14 cellular contexts compared by ENCODE assay signal in the genomic region with DNA sequence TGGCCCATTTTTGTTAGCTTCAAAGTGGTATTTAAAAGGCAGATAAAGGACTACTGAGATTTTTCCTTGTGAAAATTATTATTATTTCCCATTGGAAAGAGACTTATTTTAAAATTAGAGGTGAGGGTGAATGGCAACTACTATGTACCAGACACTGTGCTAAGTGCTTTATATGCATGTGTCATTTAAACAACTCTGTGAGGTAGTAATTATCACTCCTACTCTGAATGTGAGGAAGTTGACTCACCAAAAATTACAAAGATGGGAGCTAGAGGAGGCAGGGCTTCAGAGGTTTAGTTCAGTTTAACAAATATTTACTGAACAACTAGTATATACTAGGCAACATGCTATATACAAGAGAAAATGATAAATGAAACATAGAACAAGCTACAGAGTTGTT.
"Had no signal": no experiment of that assay in that cellular context is flagged by ENCODE, and none has a peak within 500 bp of the region (broad histone marks: within the 10 kb centered on the region; RNA-seq: fewer than 3 reads in every experiment).

No MANE protein-coding gene starts in this region.

- H3K36me3 Mint-ChIP-seq: activated CD4-positive, alpha-beta memory T cell treated with anti-CD3 and anti-CD28 coated beads for 36 hours; natural killer cell treated with Interleukin-12 subunit alpha and Interleukin-12 subunit beta and Interleukin-15 and Interleukin-18, amount 100 ng/mL, for 72 hours had no signal

- H3K27me3 ChIP-seq: cardiac muscle cell, transverse colon had no signal

- H3K36me3 ChIP-seq: cardiac muscle cell, esophagus squamous epithelium, transverse colon had no signal

- H3K4me1 ChIP-seq: esophagus squamous epithelium, transverse colon had no signal

- H3K4me3 ChIP-seq: cardiac muscle cell, esophagus squamous epithelium, SK-N-MC, transverse colon had no signal

- H3K4me3 Mint-ChIP-seq: activated CD4-positive, alpha-beta memory T cell treated with anti-CD3 and anti-CD28 coated beads for 36 hours; activated T-cell treated with anti-CD3 and anti-CD28 coated beads, Interleukin-2, amount 50 U/mL, for 4 hours; natural killer cell treated with Interleukin-12 subunit alpha and Interleukin-12 subunit beta and Interleukin-15 and Interleukin-18, amount 100 ng/mL, for 72 hours had no signal

- H3K27ac Mint-ChIP-seq: activated CD4-positive, alpha-beta memory T cell treated with anti-CD3 and anti-CD28 coated beads for 36 hours; natural killer cell treated with Interleukin-12 subunit alpha and Interleukin-12 subunit beta and Interleukin-15 and Interleukin-18, amount 100 ng/mL, for 72 hours had no signal

- DNase-seq: activated CD4-positive, alpha-beta memory T cell treated with anti-CD3 and anti-CD28 coated beads for 36 hours; activated CD4-positive, alpha-beta T cell treated with anti-CD3 and anti-CD28 coated beads for 1 hour; activated gamma-delta T cell treated with Interleukin-2 at 50 U/mL for 16 hours; activated T-cell treated with anti-CD3 and anti-CD28 coated beads, Interleukin-2, amount 50 U/mL, for 4 hours; esophagus squamous epithelium; foreskin fibroblast; retina; stimulated activated CD4-positive, alpha-beta T cell treated with anti-CD3 and anti-CD28 coated beads, Interleukin-4, amount 100 ng/mL, for 1 hour; stimulated activated naive CD4-positive, alpha-beta T cell; transverse colon had no signal

- H3K27ac ChIP-seq: cardiac muscle cell, esophagus squamous epithelium, SK-N-MC, transverse colon had no signal

- H3K9me3 Mint-ChIP-seq: activated CD4-positive, alpha-beta memory T cell treated with anti-CD3 and anti-CD28 coated beads for 36 hours; activated T-cell treated with anti-CD3 and anti-CD28 coated beads, Interleukin-2, amount 50 U/mL, for 4 hours; natural killer cell treated with Interleukin-12 subunit alpha and Interleukin-12 subunit beta and Interleukin-15 and Interleukin-18, amount 100 ng/mL, for 72 hours had no signal

- H3K9me3 ChIP-seq: esophagus squamous epithelium, transverse colon had no signal

- ATAC-seq: natural killer cell treated with Interleukin-12 subunit alpha and Interleukin-12 subunit beta and Interleukin-15 and Interleukin-18, amount 100 ng/mL, for 72 hours had no signal

- FAIRE-seq: endometrium had no signal
